Comparison of ENCODE assay signal across 7 cellular contexts in genomic region chr10:132539431-132539839, GRCh38. TPM values are rescaled to one million over a fixed set of nuclear protein-coding genes. Genes with fewer than 3 reads are reported as not detected.
A peak's percentile ranks its signal among the peaks of the same experiment; 100 is the strongest.
DNase-seq lines count a peak whose midpoint lies in the region; ATAC-seq and TF ChIP-seq lines count a peak whose summit lies in the region.

No MANE protein-coding gene starts in this region.

- no peaks in the 10 kb centered on the region for H3K9me3 Mint-ChIP-seq in activated naive CD8-positive, alpha-beta T cell treated with anti-CD3 and anti-CD28 coated beads, Interleukin-2, amount 10 ng/mL, durations not matched to agents 7 days and 5 days

- peaks cover 4% of the 10 kb centered on the region for H3K27me3 Mint-ChIP-seq in activated naive CD8-positive, alpha-beta T cell treated with anti-CD3 and anti-CD28 coated beads, Interleukin-2, amount 10 ng/mL, durations not matched to agents 7 days and 5 days

- peak overlapping the region; percentile 92 for H3K4me3 Mint-ChIP-seq in activated naive CD8-positive, alpha-beta T cell treated with anti-CD3 and anti-CD28 coated beads, Interleukin-2, amount 10 ng/mL, durations not matched to agents 7 days and 5 days

- H3K36me3 ChIP-seq in liver (ENCODE audit: control insufficient read depth in 4 of 4, insufficient read depth in 3 of 4, low read depth in 1 of 4, low read length in 3 of 4): no peaks in the 10 kb centered on the region

- H3K9ac ChIP-seq in liver (ENCODE audit: low read depth in 1 of 2, low read length in 2 of 2): peak overlapping the region in 1 of 2 donors; percentile 4

- H3K27ac ChIP-seq in liver (ENCODE audit: low read depth in 1 of 2, low read length in 2 of 2) (peak overlapping the region; percentile 52 to 74), substantia nigra (ENCODE audit: low read depth, low read length, poor library complexity, severe bottlenecking) (peak overlapping the region; percentile 63)

- POLR2A ChIA-PET in activated naive CD8-positive, alpha-beta T cell treated with anti-CD3 and anti-CD28 coated beads, Interleukin-2, amount 10 ng/mL, durations not matched to agents 7 days and 5 days (lab: Charles Lee): interaction anchor here (1.5 to 4.0 kb wide), 4 partner anchors 11 to 91 kb away, joined by 4 to 38 read pairs (median 8); no protein-coding TSS in a partner anchor

- peak overlapping the region; percentile 77 for H3K27ac Mint-ChIP-seq in activated naive CD8-positive, alpha-beta T cell treated with anti-CD3 and anti-CD28 coated beads, Interleukin-2, amount 10 ng/mL, durations not matched to agents 7 days and 5 days

- peaks cover 50% of the 10 kb centered on the region for H3K4me1 Mint-ChIP-seq in activated naive CD8-positive, alpha-beta T cell treated with anti-CD3 and anti-CD28 coated beads, Interleukin-2, amount 10 ng/mL, durations not matched to agents 7 days and 5 days

- peak; percentile 16 to 57 for TF ChIP-seq RAD21 in liver (IDR thresholded peaks at IDR 0.05)

- DNase-seq in NAMALWA (ENCODE audit: low spot score): peak; percentile 37
- no peak for DNase-seq in activated naive CD8-positive, alpha-beta T cell treated with anti-CD3 and anti-CD28 coated beads, Interleukin-2, amount 10 ng/mL, durations not matched to agents 7 days and 5 days
- DNase-seq in substantia nigra (lab: John Stamatoyannopoulos, UW): peak in 10 of 49 donors; percentile 12 to 78 (median 32)
- DNase-seq in GM13977 (ENCODE audit: low spot score): no peak

- in situ Hi-C loops in GM13977 (cut with MboI; ENCODE audit: low pct_unique_long_range_greater_than_20kb, low sequenced_read_pairs, unreplicated experiment): no loop called here

- peak overlapping the region in 1 of 3 donors; percentile 80 for H3K4me3 ChIP-seq in liver (ENCODE audit: low read depth in 1 of 3, low read length in 3 of 3)

- 24% methylated on average over 11 of the region's 11 CpGs for WGBS in liver

- no peaks in the 10 kb centered on the region for H3K9me3 ChIP-seq in liver (ENCODE audit: control insufficient read depth in 4 of 4, low read length in 3 of 4)

- peaks cover 10% of the 10 kb centered on the region for H3K36me3 Mint-ChIP-seq in activated naive CD8-positive, alpha-beta T cell treated with anti-CD3 and anti-CD28 coated beads, Interleukin-2, amount 10 ng/mL, durations not matched to agents 7 days and 5 days

- peaks cover 11 to 51% (median 41%) of the 10 kb centered on the region in 4 donors for H3K4me1 ChIP-seq in liver (ENCODE audit: control insufficient read depth in 4 of 4, insufficient read depth in 4 of 4, low read length in 3 of 4)

- no peak for ATAC-seq in activated naive CD8-positive, alpha-beta T cell treated with anti-CD3 and anti-CD28 coated beads, Interleukin-2, amount 10 ng/mL, durations not matched to agents 7 days and 5 days (ENCODE audit: low read depth)
- ATAC-seq in HG03025 (IDR thresholded peaks at IDR 0.05; ENCODE audit: low FRiP score, unreplicated experiment) (no peak), HG03095 (IDR thresholded peaks at IDR 0.05; ENCODE audit: unreplicated experiment) (no peak)

- H3K27me3 ChIP-seq in liver (ENCODE audit: control insufficient read depth in 4 of 4, insufficient read depth in 4 of 4, low read length in 3 of 4): no peaks in the 10 kb centered on the region

- TF ChIP-seq CTCF in liver (IDR thresholded peaks at IDR 0.05; ENCODE audit: low read depth, low read length, missing input control): no peak
- no peak for TF ChIP-seq CTCF in GM13977 (IDR thresholded peaks at IDR 0.05; ENCODE audit: extremely low read depth, insufficient read depth, missing control alignments)

TF ChIP-seq in liver, 16 proteins besides CTCF, POLR2A, EP300 and RAD21:
- TF ChIP-seq HNF4A (conservative IDR thresholded peaks at IDR 0.05): peak in 1 of 2 donors; percentile 39
- TF ChIP-seq REST (IDR thresholded peaks at IDR 0.05): peak; percentile 43
- TF ChIP-seq YY1 (IDR thresholded peaks at IDR 0.05): peak; percentile 56
- TF ChIP-seq RXRA (IDR thresholded peaks at IDR 0.05): peak; percentile 48 to 61
- TF ChIP-seq NR2F2 (IDR thresholded peaks at IDR 0.05): no peak
- TF ChIP-seq TAF1 (conservative IDR thresholded peaks at IDR 0.05): peak; percentile 59
- peak; percentile 40 for TF ChIP-seq SP1 (IDR thresholded peaks at IDR 0.05)
- TF ChIP-seq JUND (IDR thresholded peaks at IDR 0.05): no peak
- TF ChIP-seq HNF4G (IDR thresholded peaks at IDR 0.05): no peak

RNA-seq across cellular contexts. Expression of gene INPP5A, which starts 1.8 kb away (rescaled TPM):
- 10 to 100 TPM; 14.1 to 15.7 TPM for total RNA-seq in activated naive CD8-positive, alpha-beta T cell treated with anti-CD3 and anti-CD28 coated beads, Interleukin-2, amount 10 ng/mL, durations not matched to agents 7 days and 5 days
- 10 to 100 TPM; 12.6 to 26.5 TPM for total RNA-seq in liver
- 1 to 10 TPM; 4.3 to 9.1 TPM for polyA plus RNA-seq in liver
